In the genomic region with DNA sequence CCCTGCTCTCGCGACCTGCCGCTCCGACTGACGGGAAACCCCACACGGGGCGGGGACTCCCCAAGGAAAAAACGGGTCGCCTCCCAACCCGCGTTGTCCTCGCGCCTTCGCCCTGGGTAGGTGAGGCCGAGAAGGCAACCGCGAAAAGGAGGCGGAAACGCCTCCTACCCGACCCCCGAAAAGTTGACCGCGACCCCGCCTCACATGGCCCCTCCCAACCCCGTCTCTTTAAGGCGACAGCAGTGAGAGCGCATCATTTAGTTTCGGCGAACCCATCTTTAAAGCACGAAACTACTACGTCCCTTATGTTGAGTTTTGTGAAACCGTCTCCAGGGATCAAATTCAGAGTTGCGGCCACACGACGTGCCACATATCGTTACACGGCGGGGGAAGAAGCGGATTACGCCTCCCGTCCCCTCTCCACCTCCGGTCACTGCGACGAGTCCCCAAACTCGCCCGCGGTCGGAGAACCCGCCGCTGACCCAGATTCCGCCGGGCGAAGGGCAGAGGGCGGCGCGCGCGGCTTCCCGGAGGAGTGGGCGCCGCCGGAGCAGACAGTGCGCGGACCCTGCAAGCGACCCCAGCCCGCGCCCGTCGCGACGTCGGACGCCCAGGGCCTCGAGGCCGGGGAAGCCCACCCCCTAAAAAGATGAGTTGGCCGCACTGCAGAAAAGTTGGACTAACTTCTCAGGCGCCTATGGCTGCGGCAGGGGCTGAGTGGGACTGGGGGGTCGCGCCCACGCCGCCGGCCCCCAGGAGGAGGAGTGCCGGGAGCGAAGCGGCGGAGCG, we compare ENCODE assay signal across 1 cellular context.
A peak's percentile ranks its signal among the peaks of the same experiment; 100 is the strongest.
TF ChIP-seq lines count a peak whose summit lies in the region.

No MANE protein-coding gene starts in this region.

TF ChIP-seq in HCT116, 20 proteins besides CTCF, POLR2A, EP300 and RAD21 (continued from another document):
- TF ChIP-seq, protein P1, sequence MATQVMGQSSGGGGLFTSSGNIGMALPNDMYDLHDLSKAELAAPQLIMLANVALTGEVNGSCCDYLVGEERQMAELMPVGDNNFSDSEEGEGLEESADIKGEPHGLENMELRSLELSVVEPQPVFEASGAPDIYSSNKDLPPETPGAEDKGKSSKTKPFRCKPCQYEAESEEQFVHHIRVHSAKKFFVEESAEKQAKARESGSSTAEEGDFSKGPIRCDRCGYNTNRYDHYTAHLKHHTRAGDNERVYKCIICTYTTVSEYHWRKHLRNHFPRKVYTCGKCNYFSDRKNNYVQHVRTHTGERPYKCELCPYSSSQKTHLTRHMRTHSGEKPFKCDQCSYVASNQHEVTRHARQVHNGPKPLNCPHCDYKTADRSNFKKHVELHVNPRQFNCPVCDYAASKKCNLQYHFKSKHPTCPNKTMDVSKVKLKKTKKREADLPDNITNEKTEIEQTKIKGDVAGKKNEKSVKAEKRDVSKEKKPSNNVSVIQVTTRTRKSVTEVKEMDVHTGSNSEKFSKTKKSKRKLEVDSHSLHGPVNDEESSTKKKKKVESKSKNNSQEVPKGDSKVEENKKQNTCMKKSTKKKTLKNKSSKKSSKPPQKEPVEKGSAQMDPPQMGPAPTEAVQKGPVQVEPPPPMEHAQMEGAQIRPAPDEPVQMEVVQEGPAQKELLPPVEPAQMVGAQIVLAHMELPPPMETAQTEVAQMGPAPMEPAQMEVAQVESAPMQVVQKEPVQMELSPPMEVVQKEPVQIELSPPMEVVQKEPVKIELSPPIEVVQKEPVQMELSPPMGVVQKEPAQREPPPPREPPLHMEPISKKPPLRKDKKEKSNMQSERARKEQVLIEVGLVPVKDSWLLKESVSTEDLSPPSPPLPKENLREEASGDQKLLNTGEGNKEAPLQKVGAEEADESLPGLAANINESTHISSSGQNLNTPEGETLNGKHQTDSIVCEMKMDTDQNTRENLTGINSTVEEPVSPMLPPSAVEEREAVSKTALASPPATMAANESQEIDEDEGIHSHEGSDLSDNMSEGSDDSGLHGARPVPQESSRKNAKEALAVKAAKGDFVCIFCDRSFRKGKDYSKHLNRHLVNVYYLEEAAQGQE (IDR thresholded peaks at IDR 0.05; ENCODE audit: low read depth), result no peak
- TF ChIP-seq ATF3 (IDR thresholded peaks at IDR 0.05) (no peak), YY1 (IDR thresholded peaks at IDR 0.05; ENCODE audit: extremely low read depth, insufficient replicate concordance, low read depth, low read length) (peak; percentile 5)
